1 cellular context compared by ENCODE assay signal in genomic region chr11:21396351-21397008, GRCh38.
TF ChIP-seq lines count a peak whose summit lies in the region.

No MANE protein-coding gene starts in this region.

TF ChIP-seq in SK-N-SH, 30 proteins besides CTCF, POLR2A, EP300 and RAD21 (continued from another document):
- TF ChIP-seq IRF3 (IDR thresholded peaks at IDR 0.05; ENCODE audit: low read depth, low read length), result no peak
- no peak for TF ChIP-seq PBX3 (IDR thresholded peaks at IDR 0.05)
- TF ChIP-seq GATA2 (CRISPR knock-in tag; IDR thresholded peaks at IDR 0.05), result peak; percentile 79
- TF ChIP-seq USF2 (IDR thresholded peaks at IDR 0.05; ENCODE audit: borderline replicate concordance, low read depth, low read length), result no peak
- TF ChIP-seq NRF1 (IDR thresholded peaks at IDR 0.05; ENCODE audit: low read depth, low read length), result no peak
- no peak for TF ChIP-seq TCF12 (IDR thresholded peaks at IDR 0.05)
- no peak for TF ChIP-seq FOXM1 (IDR thresholded peaks at IDR 0.05; ENCODE audit: low read depth)
- no peak for TF ChIP-seq USF1 (IDR thresholded peaks at IDR 0.05; ENCODE audit: borderline replicate concordance, low read depth)
- no peak for TF ChIP-seq FOSL2 (IDR thresholded peaks at IDR 0.05; ENCODE audit: borderline replicate concordance, low read depth)
- no peak for TF ChIP-seq TAF1 (IDR thresholded peaks at IDR 0.05; ENCODE audit: borderline replicate concordance, low read depth, low read length)
- no peak for TF ChIP-seq NFIC (IDR thresholded peaks at IDR 0.05; ENCODE audit: borderline replicate concordance)
- TF ChIP-seq YY1 (IDR thresholded peaks at IDR 0.05; ENCODE audit: low read depth), result no peak
- no peak for TF ChIP-seq GABPA (IDR thresholded peaks at IDR 0.05; ENCODE audit: low read depth)
- TF ChIP-seq EZH2phosphoT487 (IDR thresholded peaks at IDR 0.05; ENCODE audit: borderline replicate concordance, low read depth), result no peak
- 0 out of 2 replicates have a peak, but pooled peaks have one; percentile 13 for TF ChIP-seq TEAD4 (IDR thresholded peaks at IDR 0.05; ENCODE audit: borderline replicate concordance, insufficient read depth)
- TF ChIP-seq MXI1 (IDR thresholded peaks at IDR 0.05; ENCODE audit: low read depth, low read length), result no peak; the same call in 1 of the 2 replicates
- TF ChIP-seq CHD2 (IDR thresholded peaks at IDR 0.05; ENCODE audit: low read length, partially characterized antibody), result no peak
